11 cellular contexts compared by ENCODE assay signal in genomic region chr6:33668914-33669313, GRCh38. TPM values are rescaled to one million over a fixed set of nuclear protein-coding genes. Genes with fewer than 3 reads are reported as not detected.
A peak's percentile ranks its signal among the peaks of the same experiment; 100 is the strongest.
DNase-seq lines count a peak whose midpoint lies in the region; ATAC-seq, FAIRE-seq and TF ChIP-seq lines count a peak whose summit lies in the region.
"Had no signal": no experiment of that assay in that cellular context is flagged by ENCODE, and none has a peak within 500 bp of the region (broad histone marks: within the 10 kb centered on the region; RNA-seq: fewer than 3 reads in every experiment).

No MANE protein-coding gene starts in this region.

- no peak for ATAC-seq in GM19035 (IDR thresholded peaks at IDR 0.05; ENCODE audit: unreplicated experiment)

- no peak for TF ChIP-seq CTCF in epithelial cell of esophagus (IDR thresholded peaks at IDR 0.05; ENCODE audit: insufficient read depth, low read depth, low read length, missing control alignments)

- peak; percentile 86 for DNase-seq in HT-29 (ENCODE audit: low spot score)
- DNase-seq in activated CD4-positive, alpha-beta T cell treated with anti-CD3 and anti-CD28 coated beads for 24 hours (ENCODE audit: low read depth in 2 of 2) = peak; percentile 16 to 20
- DNase-seq in epithelial cell of esophagus (ENCODE audit: low read depth) = peak; percentile 96
- peak; percentile 46 to 68 for DNase-seq in stimulated activated CD4-positive, alpha-beta T cell treated with anti-CD3 and anti-CD28 coated beads, Interleukin-4, amount 100 ng/mL, for 4 hours
- no peak for DNase-seq in GDM1 (lab: John Stamatoyannopoulos, UW)
- DNase-seq in NCI-H1436 (lab: John Stamatoyannopoulos, UW) = no peak
- no peak for DNase-seq in HTR-8/SVneo (ENCODE audit: insufficient read length, low spot score)
- DNase-seq: GOT3, hippocampal formation, KG1 had no signal

- H3K4me3 ChIP-seq in epithelial cell of esophagus (ENCODE audit: low read length) = no peak overlapping the region

- no peak for FAIRE-seq in HTR-8/SVneo (lab: Jason Lieb, UNC)

RNA-seq across cellular contexts. Expression of gene UQCC2, which starts 42.6 kb away (rescaled TPM):
- total RNA-seq in HT-29 (2014; rRNA removed; shearing (Covaris generic)) = 43.4 and 49.0 TPM in 2 replicates

RNA-seq across cellular contexts. Expression of gene ITPR3, which starts 47.8 kb away (rescaled TPM):
- total RNA-seq in HT-29 (2014; rRNA removed; shearing (Covaris generic)) = 92.2 and 110 TPM in 2 replicates

Comparison
In these comparisons a context has a peak if more than half of its experiments do, and no peak if none do; other contexts are left out.
1. DNase-seq: peak in HT-29 (single experiment), activated CD4-positive, alpha-beta T cell treated with anti-CD3 and anti-CD28 coated beads for 24 hours (2 of 2), epithelial cell of esophagus (single experiment) and stimulated activated CD4-positive, alpha-beta T cell treated with anti-CD3 and anti-CD28 coated beads, Interleukin-4, amount 100 ng/mL, for 4 hours (2 of 2); none in GDM1 (single experiment), NCI-H1436 (single experiment) and HTR-8/SVneo (single experiment).